24 cellular contexts compared by ENCODE assay signal in genomic region chr6:108820011-108820410, GRCh38.
"Had no signal": no experiment of that assay in that cellular context is flagged by ENCODE, and none has a peak within 500 bp of the region (broad histone marks: within the 10 kb centered on the region; RNA-seq: fewer than 3 reads in every experiment).

No MANE protein-coding gene starts in this region.

- ATAC-seq: esophagus mucosa; gastrocnemius medialis; left ventricle myocardium superior; mucosa of descending colon; natural killer cell treated with Interleukin-12 subunit alpha and Interleukin-12 subunit beta and Interleukin-15 and Interleukin-18, amount 100 ng/mL, for 72 hours; right cardiac atrium had no signal

- H3K27me3 ChIP-seq: cardiac muscle cell, colonic mucosa, gastrocnemius medialis had no signal

- H3K4me3 ChIP-seq: cardiac muscle cell, colonic mucosa, gastrocnemius medialis, mucosa of descending colon had no signal

- H3K4me1 ChIP-seq: colonic mucosa had no signal

- H3K9me3 ChIP-seq: colonic mucosa, gastrocnemius medialis had no signal

- DNase-seq: activated CD4-positive, alpha-beta T cell treated with anti-CD3 and anti-CD28 coated beads for 4 hours; activated CD4-positive, alpha-beta T cell treated with anti-CD3 and anti-CD28 coated beads, Interleukin-2, amount 50 U/mL, for 4 hours; activated CD8-positive, alpha-beta memory T cell treated with anti-CD3 and anti-CD28 coated beads for 24 hours; activated effector memory CD4-positive, alpha-beta T cell treated with Interleukin-2 at 50 U/mL for 16 hours; activated naive CD4-positive, alpha-beta T cell treated with Interleukin-2 at 50 U/mL for 16 hours; anterior cingulate cortex; cerebellar nuclear complex; colonic mucosa; gastrocnemius medialis; glutamatergic neuron; islet precursor cell; left ventricle myocardium superior; mucosa of descending colon; posterior cingulate gyrus; right cardiac atrium; stimulated activated CD4-positive, alpha-beta T cell treated with anti-CD3 and anti-CD28 coated beads, Interleukin-2, amount 100 ng/mL, for 48 hours; stimulated activated naive CD4-positive, alpha-beta T cell treated with Interleukin-2 at 50 U/mL for 16 hours; trophoblast cell had no signal

- H3K36me3 ChIP-seq: cardiac muscle cell, colonic mucosa, gastrocnemius medialis had no signal

- FAIRE-seq: TTC549, urothelium cell line had no signal

- H3K27ac ChIP-seq: cardiac muscle cell, colonic mucosa, gastrocnemius medialis, VCaP had no signal
